Comparison of ENCODE assay signal across 8 cellular contexts in genomic region chr10:71769279-71769823, GRCh38. TPM values are rescaled to one million over a fixed set of nuclear protein-coding genes. Genes with fewer than 3 reads are reported as not detected.
DNase-seq lines count a peak whose midpoint lies in the region; ATAC-seq and TF ChIP-seq lines count a peak whose summit lies in the region.

No MANE protein-coding gene starts in this region.

- peak overlapping the region; percentile 80 for H3K4me3 ChIP-seq in lower lobe of right lung

- no peak for DNase-seq in activated T-helper 1 cell treated with anti-CD3 and anti-CD28 coated beads, Interleukin-12 subunit alpha, Interleukin-12 subunit beta, Interleukin-2, Interleukin-4 antibody, amounts not matched to agents 30 ng/mL and 10 ng/mL and 1 ng/mL, durations not matched to agents 14 hours and 24 hours and 36 hours (ENCODE audit: low spot score)
- DNase-seq in lower lobe of right lung, result no peak
- no peak for DNase-seq in Ammon's horn (ENCODE audit: low spot score)
- DNase-seq in NCI-H82 treated with DMSO at 0.1 percent for 48 hours (lab: John Stamatoyannopoulos, UW; ENCODE audit: unreplicated experiment), result no peak
- no peak for DNase-seq in dedifferentiated amniotic fluid mesenchymal stem cell (ENCODE audit: extremely low spot score)

- peaks cover 94% of the 10 kb centered on the region for H3K4me1 ChIP-seq in lower lobe of right lung

- no peak for TF ChIP-seq CTCF in lower lobe of right lung (IDR thresholded peaks at IDR 0.05)

- intact Hi-C loops in activated T-helper 1 cell treated with anti-CD3 and anti-CD28 coated beads, Interleukin-12 subunit alpha, Interleukin-12 subunit beta, Interleukin-2, Interleukin-4 antibody, amounts not matched to agents 30 ng/mL and 10 ng/mL and 1 ng/mL, durations not matched to agents 14 hours and 24 hours and 36 hours (cut with micrococcal nuclease), result loop anchor here (1.0 kb wide), 6 partner anchors 21 to 450 kb away; partner anchors contain the start of gene SLC29A3
- intact Hi-C loops in lower lobe of right lung (cut with DNase I), result no loop called here

- peaks cover 36% of the 10 kb centered on the region for H3K36me3 Mint-ChIP-seq in activated T-helper 1 cell treated with anti-CD3 and anti-CD28 coated beads, Interleukin-12 subunit alpha, Interleukin-12 subunit beta, Interleukin-2, Interleukin-4 antibody, amounts not matched to agents 30 ng/mL and 10 ng/mL and 1 ng/mL, durations not matched to agents 14 hours and 24 hours and 36 hours (ENCODE audit: low read depth)

- no peaks in the 10 kb centered on the region for H3K9me3 Mint-ChIP-seq in activated T-helper 1 cell treated with anti-CD3 and anti-CD28 coated beads, Interleukin-12 subunit alpha, Interleukin-12 subunit beta, Interleukin-2, Interleukin-4 antibody, amounts not matched to agents 30 ng/mL and 10 ng/mL and 1 ng/mL, durations not matched to agents 14 hours and 24 hours and 36 hours

- H3K27me3 ChIP-seq in lower lobe of right lung (ENCODE audit: low read depth), result no peaks in the 10 kb centered on the region

- ATAC-seq in GM18867 (IDR thresholded peaks at IDR 0.05; ENCODE audit: unreplicated experiment) (peak; percentile 15), HG02870 (IDR thresholded peaks at IDR 0.05; ENCODE audit: unreplicated experiment) (peak; percentile 30), lower lobe of right lung (no peak), GM19023 (IDR thresholded peaks at IDR 0.05; ENCODE audit: unreplicated experiment) (no peak)

- H3K9me3 ChIP-seq in lower lobe of right lung, result no peaks in the 10 kb centered on the region

- peak overlapping the region; percentile 96 for H3K27ac ChIP-seq in lower lobe of right lung

- peaks cover 80% of the 10 kb centered on the region for H3K4me1 Mint-ChIP-seq in activated T-helper 1 cell treated with anti-CD3 and anti-CD28 coated beads, Interleukin-12 subunit alpha, Interleukin-12 subunit beta, Interleukin-2, Interleukin-4 antibody, amounts not matched to agents 30 ng/mL and 10 ng/mL and 1 ng/mL, durations not matched to agents 14 hours and 24 hours and 36 hours (ENCODE audit: low read depth)

- H3K27me3 Mint-ChIP-seq in activated T-helper 1 cell treated with anti-CD3 and anti-CD28 coated beads, Interleukin-12 subunit alpha, Interleukin-12 subunit beta, Interleukin-2, Interleukin-4 antibody, amounts not matched to agents 30 ng/mL and 10 ng/mL and 1 ng/mL, durations not matched to agents 14 hours and 24 hours and 36 hours (ENCODE audit: insufficient read depth), result no peaks in the 10 kb centered on the region

- H3K36me3 ChIP-seq in lower lobe of right lung, result peaks cover 7% of the 10 kb centered on the region

- peak overlapping the region; percentile 84 for H3K4me3 Mint-ChIP-seq in activated T-helper 1 cell treated with anti-CD3 and anti-CD28 coated beads, Interleukin-12 subunit alpha, Interleukin-12 subunit beta, Interleukin-2, Interleukin-4 antibody, amounts not matched to agents 30 ng/mL and 10 ng/mL and 1 ng/mL, durations not matched to agents 14 hours and 24 hours and 36 hours

- H3K27ac Mint-ChIP-seq in activated T-helper 1 cell treated with anti-CD3 and anti-CD28 coated beads, Interleukin-12 subunit alpha, Interleukin-12 subunit beta, Interleukin-2, Interleukin-4 antibody, amounts not matched to agents 30 ng/mL and 10 ng/mL and 1 ng/mL, durations not matched to agents 14 hours and 24 hours and 36 hours, result peak overlapping the region; percentile 90

RNA-seq across cellular contexts. Expression of gene VSIR, which starts 4.0 kb away (rescaled TPM):
- 114 and 115 TPM in 2 replicates for total RNA-seq in activated T-helper 1 cell treated with anti-CD3 and anti-CD28 coated beads, Interleukin-12 subunit alpha, Interleukin-12 subunit beta, Interleukin-2, Interleukin-4 antibody, amounts not matched to agents 30 ng/mL and 10 ng/mL and 1 ng/mL, durations not matched to agents 14 hours and 24 hours and 36 hours
- 117 TPM for total RNA-seq in lower lobe of right lung

RNA-seq across cellular contexts. Expression of gene C10orf105, which starts 49.8 kb away (rescaled TPM):
- 0.18 and 0.32 TPM in 2 replicates for total RNA-seq in activated T-helper 1 cell treated with anti-CD3 and anti-CD28 coated beads, Interleukin-12 subunit alpha, Interleukin-12 subunit beta, Interleukin-2, Interleukin-4 antibody, amounts not matched to agents 30 ng/mL and 10 ng/mL and 1 ng/mL, durations not matched to agents 14 hours and 24 hours and 36 hours
- 0.32 TPM for total RNA-seq in lower lobe of right lung

Comparison
In these comparisons a context has a peak if more than half of its experiments do, and no peak if none do; other contexts are left out.
1. ATAC-seq: peak in GM18867 (single experiment) and HG02870 (single experiment); none in lower lobe of right lung (0 of 2) and GM19023 (single experiment).